Comparison of ENCODE assay signal across 18 cellular contexts in the genomic region with DNA sequence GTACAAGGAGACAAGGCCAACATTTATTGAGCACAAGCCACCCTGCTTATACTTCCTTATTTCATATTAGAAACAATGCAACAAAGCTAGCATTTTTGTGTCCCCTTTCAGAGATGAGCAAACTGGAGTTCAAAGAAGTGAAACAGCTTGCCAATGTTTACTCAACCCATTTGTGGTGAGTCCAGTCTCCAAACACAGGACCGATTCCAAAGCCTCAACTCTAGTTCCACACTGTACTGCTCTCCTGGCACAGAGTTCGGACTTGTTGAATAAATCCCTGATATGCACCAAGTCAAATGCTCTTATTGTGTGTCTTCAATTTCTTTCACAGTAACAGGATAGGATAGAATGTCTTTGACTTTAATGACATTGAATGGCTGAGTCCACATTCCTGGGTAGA.
DNase-seq lines count a peak whose midpoint lies in the region; ATAC-seq and TF ChIP-seq lines count a peak whose summit lies in the region.
"Had no signal": no experiment of that assay in that cellular context is flagged by ENCODE, and none has a peak within 500 bp of the region (broad histone marks: within the 10 kb centered on the region; RNA-seq: fewer than 3 reads in every experiment).

No MANE protein-coding gene starts in this region.

- no peaks in the 10 kb centered on the region for H4K20me1 ChIP-seq in GM23248 (ENCODE audit: insufficient read depth)

- no peak overlapping the region for H3K4me3 Mint-ChIP-seq in activated naive CD8-positive, alpha-beta T cell treated with anti-CD3 and anti-CD28 coated beads, Interleukin-2, amount 50 U/mL, for 24 hours
- no peak overlapping the region for H3K4me3 Mint-ChIP-seq in natural killer cell treated with Interleukin-12 subunit alpha and Interleukin-12 subunit beta and Interleukin-15 and Interleukin-18, amount 100 ng/mL, for 72 hours
- H3K4me3 Mint-ChIP-seq: B cell; CD4-positive, alpha-beta T cell had no signal

- TF ChIP-seq CTCF in astrocyte of the cerebellum (IDR thresholded peaks at IDR 0.05; ENCODE audit: low read depth, low read length, missing control alignments) (no peak), liver (IDR thresholded peaks at IDR 0.05; ENCODE audit: low read depth, low read length, missing input control) (no peak)

- no peak overlapping the region for H3K27ac Mint-ChIP-seq in activated naive CD8-positive, alpha-beta T cell treated with anti-CD3 and anti-CD28 coated beads, Interleukin-2, amount 50 U/mL, for 24 hours
- H3K27ac Mint-ChIP-seq in natural killer cell treated with Interleukin-12 subunit alpha and Interleukin-12 subunit beta and Interleukin-15 and Interleukin-18, amount 100 ng/mL, for 72 hours = no peak overlapping the region
- H3K27ac Mint-ChIP-seq: B cell; CD4-positive, alpha-beta T cell had no signal

- no peak for ATAC-seq in activated naive CD8-positive, alpha-beta T cell treated with anti-CD3 and anti-CD28 coated beads, Interleukin-2, amount 50 U/mL, for 24 hours
- ATAC-seq in natural killer cell treated with Interleukin-12 subunit alpha and Interleukin-12 subunit beta and Interleukin-15 and Interleukin-18, amount 100 ng/mL, for 72 hours = no peak
- no peak for ATAC-seq in HG03196 (IDR thresholded peaks at IDR 0.05; ENCODE audit: unreplicated experiment)

- H3K36me3 Mint-ChIP-seq in activated naive CD8-positive, alpha-beta T cell treated with anti-CD3 and anti-CD28 coated beads, Interleukin-2, amount 50 U/mL, for 24 hours (ENCODE audit: low read depth) = no peaks in the 10 kb centered on the region
- H3K36me3 Mint-ChIP-seq in natural killer cell treated with Interleukin-12 subunit alpha and Interleukin-12 subunit beta and Interleukin-15 and Interleukin-18, amount 100 ng/mL, for 72 hours = no peaks in the 10 kb centered on the region

- H3K4me3 ChIP-seq in GM23248 (no peak overlapping the region), astrocyte of the cerebellum (ENCODE audit: low read depth, low read length) (no peak overlapping the region), liver (ENCODE audit: low read depth in 1 of 3, low read length in 3 of 3) (no peak overlapping the region)
- H3K4me3 ChIP-seq: PC-9, SJSA1 had no signal

- no peak for TF ChIP-seq RAD21 in liver (IDR thresholded peaks at IDR 0.05)

- peak; percentile 15 for DNase-seq in AG08395 (ENCODE audit: low spot score)
- DNase-seq in GM23248 = peak; percentile 48
- DNase-seq in astrocyte of the cerebellum (ENCODE audit: low read depth) = peak; percentile 53
- DNase-seq in activated naive CD8-positive, alpha-beta T cell treated with anti-CD3 and anti-CD28 coated beads, Interleukin-2, amount 50 U/mL, for 24 hours = no peak
- no peak for DNase-seq in stimulated activated CD4-positive, alpha-beta T cell treated with anti-CD3 and anti-CD28 coated beads, Interleukin-12 subunit alpha, Interleukin-12 subunit beta, amount 100 ng/mL, for 4 hours
- no peak for DNase-seq in natural killer cell treated with Interleukin-12 subunit alpha and Interleukin-12 subunit beta and Interleukin-15 and Interleukin-18, amount 100 ng/mL, for 72 hours (ENCODE audit: low spot score)
- DNase-seq: CD4-positive, alpha-beta T cell; DMS79; KG1; NCI-H1105; NCI-H1694 treated with DMSO at 0.1 percent for 48 hours; NCI-H2171; NCI-H748 treated with DMSO at 0.1 percent for 48 hours; PC-9 had no signal

- peaks cover 6% of the 10 kb centered on the region for H3K27me3 Mint-ChIP-seq in activated naive CD8-positive, alpha-beta T cell treated with anti-CD3 and anti-CD28 coated beads, Interleukin-2, amount 50 U/mL, for 24 hours
- H3K27me3 Mint-ChIP-seq in natural killer cell treated with Interleukin-12 subunit alpha and Interleukin-12 subunit beta and Interleukin-15 and Interleukin-18, amount 100 ng/mL, for 72 hours = peaks cover 17 to 23% of the 10 kb centered on the region in 2 donors

- no peaks in the 10 kb centered on the region for H3F3A ChIP-seq in GM23248 (ENCODE audit: insufficient read depth)

- in situ Hi-C loops in GM23248 (cut with MboI) = loop anchor here (25.0 kb wide), 1 partner anchor 412 kb away; no protein-coding TSS in a partner anchor
- in situ Hi-C loops in astrocyte of the cerebellum (cut with HindIII; ENCODE audit: low sequenced_read_pairs) = no loop called here

- H3K79me2 ChIP-seq in GM23248 (ENCODE audit: insufficient read depth) = no peaks in the 10 kb centered on the region

- H3K4me1 ChIP-seq in GM23248 (ENCODE audit: insufficient read depth) = peaks cover 10% of the 10 kb centered on the region; the same call in 1 of the 2 replicates
- peaks cover 0 to 9% (median 6%) of the 10 kb centered on the region in 4 donors for H3K4me1 ChIP-seq in liver (ENCODE audit: control insufficient read depth in 4 of 4, insufficient read depth in 4 of 4, low read length in 3 of 4)
- H3K4me1 ChIP-seq: SJSA1 had no signal

- H3K9me2 ChIP-seq in GM23248 (ENCODE audit: insufficient read depth) = no peaks in the 10 kb centered on the region

- H3K4me2 ChIP-seq in GM23248 (ENCODE audit: unreplicated experiment) = no peak overlapping the region
- H3K4me2 ChIP-seq: PC-9 had no signal

- no peak overlapping the region for H2AFZ ChIP-seq in GM23248
- H2AFZ ChIP-seq: PC-9 had no signal

- H3K4me1 Mint-ChIP-seq in activated naive CD8-positive, alpha-beta T cell treated with anti-CD3 and anti-CD28 coated beads, Interleukin-2, amount 50 U/mL, for 24 hours = no peaks in the 10 kb centered on the region
- peaks cover 1 to 2% of the 10 kb centered on the region in 2 donors for H3K4me1 Mint-ChIP-seq in natural killer cell treated with Interleukin-12 subunit alpha and Interleukin-12 subunit beta and Interleukin-15 and Interleukin-18, amount 100 ng/mL, for 72 hours (ENCODE audit: low read depth in 2 of 2)

- H3K27me3 ChIP-seq in GM23248 (replicated peaks; ENCODE audit: insufficient read depth) (no peaks in the 10 kb centered on the region), liver (ENCODE audit: control insufficient read depth in 4 of 4, insufficient read depth in 4 of 4, low read length in 3 of 4) (no peaks in the 10 kb centered on the region)
- H3K27me3 ChIP-seq: SJSA1 had no signal

- H3K27ac ChIP-seq in GM23248 = no peak overlapping the region
- H3K27ac ChIP-seq in liver (ENCODE audit: low read depth in 1 of 2, low read length in 2 of 2) = no peak overlapping the region
- H3K27ac ChIP-seq: PC-9, SJSA1 had no signal

- H3K9ac ChIP-seq in GM23248 (no peak overlapping the region), liver (ENCODE audit: low read depth in 1 of 2, low read length in 2 of 2) (no peak overlapping the region)

- WGBS in GM23248 (ENCODE audit: low coverage in 1 of 2, low lambda C conversion rate in 2 of 2, missing lambda C conversion rate in 2 of 2), 2 experiments = 8 to 13% methylated on average over 2 of the region's 2 CpGs
- WGBS in liver = 31% methylated on average over 2 of the region's 2 CpGs

- H3K36me3 ChIP-seq in GM23248 (ENCODE audit: low read depth) (no peaks in the 10 kb centered on the region), liver (ENCODE audit: control insufficient read depth in 4 of 4, insufficient read depth in 3 of 4, low read depth in 1 of 4, low read length in 3 of 4) (no peaks in the 10 kb centered on the region)
- H3K36me3 ChIP-seq: SJSA1 had no signal

- H3K9me3 ChIP-seq in GM23248 (ENCODE audit: low read depth) (no peaks in the 10 kb centered on the region), liver (ENCODE audit: control insufficient read depth in 4 of 4, low read length in 3 of 4) (no peaks in the 10 kb centered on the region)
- H3K9me3 ChIP-seq: SJSA1 had no signal

- no peaks in the 10 kb centered on the region for H3K9me3 Mint-ChIP-seq in activated naive CD8-positive, alpha-beta T cell treated with anti-CD3 and anti-CD28 coated beads, Interleukin-2, amount 50 U/mL, for 24 hours
- peaks cover 3% of the 10 kb centered on the region for H3K9me3 Mint-ChIP-seq in natural killer cell treated with Interleukin-12 subunit alpha and Interleukin-12 subunit beta and Interleukin-15 and Interleukin-18, amount 100 ng/mL, for 72 hours
- H3K9me3 Mint-ChIP-seq: CD4-positive, alpha-beta T cell had no signal

TF ChIP-seq in liver, 16 proteins besides CTCF, POLR2A, EP300 and RAD21:
- no peak for TF ChIP-seq SP1 (IDR thresholded peaks at IDR 0.05)
- TF ChIP-seq ATF3 (IDR thresholded peaks at IDR 0.05) = no peak
- peak; percentile 25 to 31 for TF ChIP-seq HNF4A (conservative IDR thresholded peaks at IDR 0.05)
- no peak for TF ChIP-seq JUND (IDR thresholded peaks at IDR 0.05)
- no peak for TF ChIP-seq HNF4G (IDR thresholded peaks at IDR 0.05)
TF ChIP-seq in liver: peak in this region for 1.

Comparison
In these comparisons a context has a peak if more than half of its experiments do, and no peak if none do; other contexts are left out.
1. DNase-seq: peak in AG08395 (single experiment), GM23248 (single experiment) and astrocyte of the cerebellum (single experiment); none in activated naive CD8-positive, alpha-beta T cell treated with anti-CD3 and anti-CD28 coated beads, Interleukin-2, amount 50 U/mL, for 24 hours (single experiment), stimulated activated CD4-positive, alpha-beta T cell treated with anti-CD3 and anti-CD28 coated beads, Interleukin-12 subunit alpha, Interleukin-12 subunit beta, amount 100 ng/mL, for 4 hours (single experiment) and natural killer cell treated with Interleukin-12 subunit alpha and Interleukin-12 subunit beta and Interleukin-15 and Interleukin-18, amount 100 ng/mL, for 72 hours (single experiment).